ENCODE assay signal across 15 cellular contexts in the genomic region with DNA sequence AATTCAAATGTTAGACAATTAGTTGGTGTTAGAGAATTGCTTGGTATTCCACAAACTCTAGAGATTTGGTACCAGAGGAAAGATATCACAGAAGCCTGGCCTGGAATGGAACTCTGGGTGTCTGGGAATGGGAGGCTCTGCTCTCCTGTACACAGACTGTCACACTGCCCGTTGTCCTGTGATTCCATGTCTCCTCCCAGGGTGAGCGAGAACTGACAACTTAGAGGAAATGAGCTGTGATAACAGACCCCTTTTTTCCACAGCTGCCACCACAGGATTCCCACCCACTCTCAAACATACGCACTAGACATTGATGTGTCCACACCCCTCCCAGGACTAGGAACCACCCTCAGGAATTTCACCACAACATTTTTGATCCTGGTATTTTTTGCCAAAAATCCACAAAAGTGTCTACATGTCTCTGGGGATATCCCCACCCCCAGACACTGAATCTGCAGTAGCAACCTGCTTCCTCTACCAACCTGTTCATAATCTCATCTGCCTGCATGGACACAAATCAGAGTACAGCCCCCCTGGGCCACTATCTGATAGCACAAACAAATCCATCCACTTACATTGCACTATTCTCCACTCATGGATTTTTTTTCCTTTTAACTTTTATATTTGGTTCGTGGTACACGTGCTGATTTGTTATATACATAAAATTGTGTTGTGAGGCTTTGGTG. TPM values are rescaled to one million over a fixed set of nuclear protein-coding genes. Genes with fewer than 3 reads are reported as not detected.
DNase-seq lines count a peak whose midpoint lies in the region; ATAC-seq and TF ChIP-seq lines count a peak whose summit lies in the region.
"Had no signal": no experiment of that assay in that cellular context is flagged by ENCODE, and none has a peak within 500 bp of the region (broad histone marks: within the 10 kb centered on the region; RNA-seq: fewer than 3 reads in every experiment).

No MANE protein-coding gene starts in this region.

- intact Hi-C loops in CD4-positive, alpha-beta T cell (cut with DNase I, micrococcal nuclease), result loop anchor here in 1 of 2 experiments (5.0 to 10.0 kb wide), 4 partner anchors 100 to 1077 kb away; partner anchors contain the start of genes ERV3-1, GUSB and ZNF680
- intact Hi-C loops in body of pancreas (cut with DNase I), result no loop called here

- POLR2A ChIA-PET in CD4-positive, alpha-beta T cell (lab: Charles Lee), result no interaction called here

- H3K9me3 ChIP-seq in CD4-positive, alpha-beta T cell (ENCODE audit: control insufficient read depth, low read length), result peaks cover 5% of the 10 kb centered on the region
- H3K9me3 ChIP-seq in body of pancreas, result no peaks in the 10 kb centered on the region
- H3K9me3 ChIP-seq: stomach had no signal

- H3K27ac Mint-ChIP-seq in CD4-positive, alpha-beta T cell, result peak overlapping the region; percentile 16
- H3K27ac Mint-ChIP-seq in IgD-negative memory B cell (peak overlapping the region in 2 of 3 donors; percentile 12 to 90), nephron progenitor cell (peak overlapping the region; percentile 21)
- peak overlapping the region; percentile 58 for H3K27ac Mint-ChIP-seq in activated T-helper 17 cell treated with anti-CD3 and anti-CD28 coated beads, Interleukin-2, amount 50 U/mL, for 72 hours
- H3K27ac Mint-ChIP-seq: activated naive CD8-positive, alpha-beta T cell treated with anti-CD3 and anti-CD28 coated beads, Interleukin-2, amount 10 ng/mL, durations not matched to agents 7 days and 5 days; dendritic cell treated with granulocyte-macrophage colony-stimulating factor and Interleukin-4, amounts not matched to agents 40 ng/mL and 50 ng/mL, for 4 days; mesothelial cell of epicardium had no signal

- peaks cover 69% of the 10 kb centered on the region for H3K4me1 Mint-ChIP-seq in CD4-positive, alpha-beta T cell (ENCODE audit: low read depth)
- H3K4me1 Mint-ChIP-seq in IgD-negative memory B cell (peaks cover 41 to 48% (median 47%) of the 10 kb centered on the region in 3 donors), nephron progenitor cell (peaks cover 30% of the 10 kb centered on the region)
- H3K4me1 Mint-ChIP-seq in activated T-helper 17 cell treated with anti-CD3 and anti-CD28 coated beads, Interleukin-2, amount 50 U/mL, for 72 hours, result peaks cover 18% of the 10 kb centered on the region

- no peak for TF ChIP-seq CTCF in CD4-positive, alpha-beta T cell (IDR thresholded peaks at IDR 0.05)
- no peak for TF ChIP-seq CTCF in nephron progenitor cell (IDR thresholded peaks at IDR 0.05)
- no peak for TF ChIP-seq CTCF in body of pancreas (IDR thresholded peaks at IDR 0.05)

- H3K27me3 ChIP-seq in CD4-positive, alpha-beta T cell (ENCODE audit: control insufficient read depth, insufficient read depth, low read length), result no peaks in the 10 kb centered on the region
- no peaks in the 10 kb centered on the region for H3K27me3 ChIP-seq in body of pancreas
- H3K27me3 ChIP-seq: stomach had no signal

- no peaks in the 10 kb centered on the region for H3K9me3 Mint-ChIP-seq in CD4-positive, alpha-beta T cell
- H3K9me3 Mint-ChIP-seq in IgD-negative memory B cell (peaks cover 0 to 4% (median 0%) of the 10 kb centered on the region in 3 donors), nephron progenitor cell (peaks cover 93% of the 10 kb centered on the region)
- no peaks in the 10 kb centered on the region for H3K9me3 Mint-ChIP-seq in activated T-helper 17 cell treated with anti-CD3 and anti-CD28 coated beads, Interleukin-2, amount 50 U/mL, for 72 hours

- peak overlapping the region; percentile 58 for H3K4me3 Mint-ChIP-seq in CD4-positive, alpha-beta T cell
- peak overlapping the region in 3 of 4 donors; percentile 59 to 71 (median 66) for H3K4me3 Mint-ChIP-seq in IgD-negative memory B cell
- no peak overlapping the region for H3K4me3 Mint-ChIP-seq in activated T-helper 17 cell treated with anti-CD3 and anti-CD28 coated beads, Interleukin-2, amount 50 U/mL, for 72 hours
- no peak overlapping the region for H3K4me3 Mint-ChIP-seq in nephron progenitor cell
- H3K4me3 Mint-ChIP-seq: activated naive CD8-positive, alpha-beta T cell treated with anti-CD3 and anti-CD28 coated beads, Interleukin-2, amount 10 ng/mL, durations not matched to agents 7 days and 5 days; dendritic cell treated with granulocyte-macrophage colony-stimulating factor and Interleukin-4, amounts not matched to agents 40 ng/mL and 50 ng/mL, for 4 days; mesothelial cell of epicardium had no signal

- no peak for DNase-seq in CD4-positive, alpha-beta T cell
- DNase-seq in nephron progenitor cell (no peak), COR-L47 (lab: John Stamatoyannopoulos, UW) (no peak), body of pancreas (no peak)
- DNase-seq: activated naive CD8-positive, alpha-beta T cell treated with anti-CD3 and anti-CD28 coated beads, Interleukin-2, amount 10 ng/mL, durations not matched to agents 7 days and 5 days; NCI-H1048; NCI-H510A treated with DMSO at 0.1 percent for 48 hours; stimulated activated CD4-positive, alpha-beta T cell treated with anti-CD3 and anti-CD28 coated beads, Interleukin-4, amount 100 ng/mL, for 4 hours; stomach had no signal

- no peak overlapping the region for H3K27ac ChIP-seq in CD4-positive, alpha-beta T cell (ENCODE audit: low read depth, low read length)
- no peak overlapping the region for H3K27ac ChIP-seq in body of pancreas
- H3K27ac ChIP-seq: stomach had no signal

- no peak for ATAC-seq in CD4-positive, alpha-beta T cell (ENCODE audit: poor library complexity)
- ATAC-seq in activated T-helper 17 cell treated with anti-CD3 and anti-CD28 coated beads, Interleukin-2, amount 50 U/mL, for 72 hours (replicated peaks), result no peak
- ATAC-seq in GM18520 (IDR thresholded peaks at IDR 0.05; ENCODE audit: unreplicated experiment) (no peak), body of pancreas (no peak)
- ATAC-seq: HCT116 had no signal

- H3K4me3 ChIP-seq in body of pancreas, result no peak overlapping the region
- H3K4me3 ChIP-seq: stomach had no signal

- peaks cover 44% of the 10 kb centered on the region for H3K36me3 Mint-ChIP-seq in CD4-positive, alpha-beta T cell (ENCODE audit: low read depth)
- H3K36me3 Mint-ChIP-seq in IgD-negative memory B cell (peaks cover 4% of the 10 kb centered on the region), nephron progenitor cell (ENCODE audit: low read depth) (peaks cover 89% of the 10 kb centered on the region)
- peaks cover 9% of the 10 kb centered on the region for H3K36me3 Mint-ChIP-seq in activated T-helper 17 cell treated with anti-CD3 and anti-CD28 coated beads, Interleukin-2, amount 50 U/mL, for 72 hours (ENCODE audit: low read depth)

- no peaks in the 10 kb centered on the region for H3K36me3 ChIP-seq in body of pancreas (replicated peaks in 1 of 2; ENCODE audit: insufficient read depth in 1 of 2, low read depth in 2 of 2)
- H3K36me3 ChIP-seq: stomach had no signal

- CTCF ChIA-PET in CD4-positive, alpha-beta T cell (lab: Charles Lee), result no interaction called here

- H3K27me3 Mint-ChIP-seq in CD4-positive, alpha-beta T cell, result no peaks in the 10 kb centered on the region
- H3K27me3 Mint-ChIP-seq in IgD-negative memory B cell (no peaks in the 10 kb centered on the region), nephron progenitor cell (ENCODE audit: low read depth, poor library complexity) (peaks cover 5% of the 10 kb centered on the region)
- H3K27me3 Mint-ChIP-seq in activated T-helper 17 cell treated with anti-CD3 and anti-CD28 coated beads, Interleukin-2, amount 50 U/mL, for 72 hours, result no peaks in the 10 kb centered on the region
- H3K27me3 Mint-ChIP-seq: activated naive CD8-positive, alpha-beta T cell treated with anti-CD3 and anti-CD28 coated beads, Interleukin-2, amount 10 ng/mL, durations not matched to agents 7 days and 5 days; dendritic cell treated with granulocyte-macrophage colony-stimulating factor and Interleukin-4, amounts not matched to agents 40 ng/mL and 50 ng/mL, for 4 days had no signal

- peaks cover 14% of the 10 kb centered on the region for H3K4me1 ChIP-seq in body of pancreas

- 32 to 52% methylated on average over 5 of the region's 5 CpGs for WGBS in body of pancreas, 2 donors

- no peak for TF ChIP-seq POLR2A in body of pancreas (IDR thresholded peaks at IDR 0.05)

RNA-seq across cellular contexts. Expression of gene ZNF273, which starts 4.7 kb away (rescaled TPM):
- total RNA-seq in CD4-positive, alpha-beta T cell, result 1 to 10 TPM; 6.8 TPM
- 7.8 TPM for polyA plus RNA-seq in IgD-negative memory B cell
- total RNA-seq in activated T-helper 17 cell treated with anti-CD3 and anti-CD28 coated beads, Interleukin-2, amount 50 U/mL, for 72 hours, result 10 to 100 TPM in 1 of 2 donors, 1 to 10 TPM in 1; 9.1 to 13.6 TPM
- total RNA-seq in body of pancreas, result 10 to 100 TPM in 1 of 2 donors, 1 to 10 TPM in 1; 4.2 to 19.4 TPM

Comparison
In these comparisons a context has a peak if more than half of its experiments do, and no peak if none do; other contexts are left out.
1. H3K4me3 Mint-ChIP-seq: peak in CD4-positive, alpha-beta T cell (single experiment) and IgD-negative memory B cell (3 of 4); none in activated T-helper 17 cell treated with anti-CD3 and anti-CD28 coated beads, Interleukin-2, amount 50 U/mL, for 72 hours (single experiment) and nephron progenitor cell (single experiment).
2. Peak in every context shown above with its lines, with median percentiles within 50 percentile points of each other: H3K27ac Mint-ChIP-seq.